Comparison of ENCODE assay signal across 25 cellular contexts in genomic region chr11:103339485-103339857, GRCh38.
"Had no signal": no experiment of that assay in that cellular context is flagged by ENCODE, and none has a peak within 500 bp of the region (broad histone marks: within the 10 kb centered on the region; RNA-seq: fewer than 3 reads in every experiment).

No MANE protein-coding gene starts in this region.

- H3K4me1 ChIP-seq: body of pancreas, esophagus muscularis mucosa, foreskin keratinocyte, gastroesophageal sphincter had no signal

- H3K27ac ChIP-seq: body of pancreas, esophagus muscularis mucosa, foreskin keratinocyte, gastroesophageal sphincter had no signal

- ATAC-seq: activated CD8-positive, alpha-beta T cell treated with anti-CD3 and anti-CD28 coated beads for 36 hours; activated T-cell treated with anti-CD3 and anti-CD28 coated beads, Interleukin-2, amount 50 U/mL, for 4 hours; activated T-helper 17 cell treated with anti-CD3 and anti-CD28 coated beads, Interleukin-2, amount 50 U/mL, for 72 hours; body of pancreas; effector memory CD8-positive, alpha-beta T cell; foreskin keratinocyte; gastroesophageal sphincter had no signal

- H3K4me3 Mint-ChIP-seq: activated CD4-positive, alpha-beta T cell treated with anti-CD3 and anti-CD28 coated beads, Interleukin-2, amount 10 ng/mL, durations not matched to agents 7 days and 5 days; activated CD8-positive, alpha-beta T cell treated with anti-CD3 and anti-CD28 coated beads for 36 hours; activated naive CD8-positive, alpha-beta T cell; activated T-cell treated with anti-CD3 and anti-CD28 coated beads, Interleukin-2, amount 50 U/mL, for 4 hours; activated T-helper 17 cell treated with anti-CD3 and anti-CD28 coated beads, Interleukin-2, amount 50 U/mL, for 72 hours; effector memory CD8-positive, alpha-beta T cell had no signal

- H3K4me3 ChIP-seq: body of pancreas, esophagus muscularis mucosa, gastroesophageal sphincter had no signal

- DNase-seq: activated CD4-positive, alpha-beta T cell treated with anti-CD3 and anti-CD28 coated beads for 1 hour; activated CD4-positive, alpha-beta T cell treated with anti-CD3 and anti-CD28 coated beads for 4 hours; activated CD4-positive, alpha-beta T cell treated with anti-CD3 and anti-CD28 coated beads, Interleukin-2, amount 10 ng/mL, durations not matched to agents 7 days and 5 days; activated CD4-positive, alpha-beta T cell treated with anti-CD3 and anti-CD28 coated beads, Interleukin-2, amount 50 U/mL, for 4 hours; activated CD8-positive, alpha-beta memory T cell treated with anti-CD3 and anti-CD28 coated beads for 24 hours; activated effector memory CD4-positive, alpha-beta T cell treated with Interleukin-2 at 50 U/mL for 16 hours; activated gamma-delta T cell treated with Interleukin-2 at 50 U/mL for 16 hours; activated naive CD4-positive, alpha-beta T cell treated with anti-CD3 and anti-CD28 coated beads, Interleukin-2, amount 50 U/mL, for 16 hours; activated naive CD4-positive, alpha-beta T cell treated with Interleukin-2 at 50 U/mL for 16 hours; activated T-cell treated with anti-CD3 and anti-CD28 coated beads, Interleukin-2, amount 50 U/mL, for 4 hours; amniotic stem cell; anterior cingulate cortex; body of pancreas; caudate nucleus; cortex of kidney; effector CD4-positive, alpha-beta T cell; effector memory CD8-positive, alpha-beta T cell; foreskin keratinocyte; head of caudate nucleus had no signal

- H3K27ac Mint-ChIP-seq: activated CD4-positive, alpha-beta T cell treated with anti-CD3 and anti-CD28 coated beads, Interleukin-2, amount 10 ng/mL, durations not matched to agents 7 days and 5 days; activated CD8-positive, alpha-beta T cell treated with anti-CD3 and anti-CD28 coated beads for 36 hours; activated naive CD8-positive, alpha-beta T cell; activated T-helper 17 cell treated with anti-CD3 and anti-CD28 coated beads, Interleukin-2, amount 50 U/mL, for 72 hours; effector memory CD8-positive, alpha-beta T cell had no signal

- FAIRE-seq: colon had no signal

- H3K27me3 ChIP-seq: body of pancreas, esophagus muscularis mucosa, foreskin keratinocyte, gastroesophageal sphincter had no signal

- H3K27me3 Mint-ChIP-seq: activated CD4-positive, alpha-beta T cell treated with anti-CD3 and anti-CD28 coated beads, Interleukin-2, amount 10 ng/mL, durations not matched to agents 7 days and 5 days; activated CD8-positive, alpha-beta T cell treated with anti-CD3 and anti-CD28 coated beads for 36 hours; activated naive CD8-positive, alpha-beta T cell; activated T-helper 17 cell treated with anti-CD3 and anti-CD28 coated beads, Interleukin-2, amount 50 U/mL, for 72 hours; effector memory CD8-positive, alpha-beta T cell had no signal

- H3K4me1 Mint-ChIP-seq: activated CD4-positive, alpha-beta T cell treated with anti-CD3 and anti-CD28 coated beads, Interleukin-2, amount 10 ng/mL, durations not matched to agents 7 days and 5 days; activated T-helper 17 cell treated with anti-CD3 and anti-CD28 coated beads, Interleukin-2, amount 50 U/mL, for 72 hours had no signal

- H3K9me3 ChIP-seq: body of pancreas, esophagus muscularis mucosa, gastroesophageal sphincter had no signal

- H3K9me3 Mint-ChIP-seq: activated CD4-positive, alpha-beta T cell treated with anti-CD3 and anti-CD28 coated beads, Interleukin-2, amount 10 ng/mL, durations not matched to agents 7 days and 5 days; activated CD8-positive, alpha-beta T cell treated with anti-CD3 and anti-CD28 coated beads for 36 hours; activated T-cell treated with anti-CD3 and anti-CD28 coated beads, Interleukin-2, amount 50 U/mL, for 4 hours; activated T-helper 17 cell treated with anti-CD3 and anti-CD28 coated beads, Interleukin-2, amount 50 U/mL, for 72 hours had no signal
